In the genomic region with DNA sequence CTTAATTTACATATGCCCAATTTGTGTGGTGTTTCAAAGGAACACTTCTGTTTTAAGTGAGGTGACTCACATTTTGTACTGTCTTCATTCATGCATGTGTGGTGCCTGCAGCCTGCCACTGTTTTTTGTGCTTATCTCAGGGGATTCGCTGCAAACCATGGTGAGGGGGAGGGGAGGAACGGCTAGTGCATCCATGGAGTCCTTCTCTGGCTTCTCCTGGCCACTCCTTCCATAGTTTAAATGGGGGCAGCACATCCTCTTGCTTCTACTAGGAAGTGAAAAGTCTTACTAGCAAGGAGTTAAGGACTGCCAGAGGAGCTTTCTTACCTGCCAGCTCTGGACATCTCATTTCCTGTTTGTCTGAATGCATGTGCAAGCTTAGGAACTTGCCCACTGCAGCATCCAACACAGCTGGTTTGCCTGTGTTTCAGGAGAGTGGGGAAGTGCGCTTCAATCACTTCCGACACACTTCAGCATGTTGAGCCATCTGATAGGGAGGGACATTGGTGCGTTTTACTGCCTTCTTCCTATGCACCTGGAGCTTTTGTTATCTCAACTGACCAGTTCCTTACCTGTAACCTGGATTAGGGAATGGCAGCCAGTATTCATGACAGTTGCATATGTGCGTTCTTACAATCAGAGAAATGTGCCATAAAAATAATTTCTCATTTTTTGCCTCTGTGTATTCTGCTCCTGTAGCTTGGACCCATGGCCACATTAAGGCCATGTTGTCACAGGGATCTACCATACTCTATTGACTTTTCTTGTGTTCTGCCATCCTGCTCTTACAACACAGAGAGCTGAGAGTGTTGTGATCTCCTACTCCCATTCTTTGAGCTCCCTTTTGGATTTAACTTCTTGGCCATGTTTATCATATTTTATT, we compare ENCODE assay signal across 1 cellular context.
TF ChIP-seq lines count a peak whose summit lies in the region.

No MANE protein-coding gene starts in this region.

TF ChIP-seq in SK-N-SH, 30 proteins besides CTCF, POLR2A, EP300 and RAD21 (continued from another document):
- TF ChIP-seq, protein P1, sequence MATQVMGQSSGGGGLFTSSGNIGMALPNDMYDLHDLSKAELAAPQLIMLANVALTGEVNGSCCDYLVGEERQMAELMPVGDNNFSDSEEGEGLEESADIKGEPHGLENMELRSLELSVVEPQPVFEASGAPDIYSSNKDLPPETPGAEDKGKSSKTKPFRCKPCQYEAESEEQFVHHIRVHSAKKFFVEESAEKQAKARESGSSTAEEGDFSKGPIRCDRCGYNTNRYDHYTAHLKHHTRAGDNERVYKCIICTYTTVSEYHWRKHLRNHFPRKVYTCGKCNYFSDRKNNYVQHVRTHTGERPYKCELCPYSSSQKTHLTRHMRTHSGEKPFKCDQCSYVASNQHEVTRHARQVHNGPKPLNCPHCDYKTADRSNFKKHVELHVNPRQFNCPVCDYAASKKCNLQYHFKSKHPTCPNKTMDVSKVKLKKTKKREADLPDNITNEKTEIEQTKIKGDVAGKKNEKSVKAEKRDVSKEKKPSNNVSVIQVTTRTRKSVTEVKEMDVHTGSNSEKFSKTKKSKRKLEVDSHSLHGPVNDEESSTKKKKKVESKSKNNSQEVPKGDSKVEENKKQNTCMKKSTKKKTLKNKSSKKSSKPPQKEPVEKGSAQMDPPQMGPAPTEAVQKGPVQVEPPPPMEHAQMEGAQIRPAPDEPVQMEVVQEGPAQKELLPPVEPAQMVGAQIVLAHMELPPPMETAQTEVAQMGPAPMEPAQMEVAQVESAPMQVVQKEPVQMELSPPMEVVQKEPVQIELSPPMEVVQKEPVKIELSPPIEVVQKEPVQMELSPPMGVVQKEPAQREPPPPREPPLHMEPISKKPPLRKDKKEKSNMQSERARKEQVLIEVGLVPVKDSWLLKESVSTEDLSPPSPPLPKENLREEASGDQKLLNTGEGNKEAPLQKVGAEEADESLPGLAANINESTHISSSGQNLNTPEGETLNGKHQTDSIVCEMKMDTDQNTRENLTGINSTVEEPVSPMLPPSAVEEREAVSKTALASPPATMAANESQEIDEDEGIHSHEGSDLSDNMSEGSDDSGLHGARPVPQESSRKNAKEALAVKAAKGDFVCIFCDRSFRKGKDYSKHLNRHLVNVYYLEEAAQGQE (IDR thresholded peaks at IDR 0.05; ENCODE audit: low read depth, low read length), result no peak
- TF ChIP-seq RFX5 (IDR thresholded peaks at IDR 0.05; ENCODE audit: low read length) (no peak), NFIC (IDR thresholded peaks at IDR 0.05; ENCODE audit: borderline replicate concordance) (no peak)
